ENCODE assay signal across 1 cellular context in the genomic region with DNA sequence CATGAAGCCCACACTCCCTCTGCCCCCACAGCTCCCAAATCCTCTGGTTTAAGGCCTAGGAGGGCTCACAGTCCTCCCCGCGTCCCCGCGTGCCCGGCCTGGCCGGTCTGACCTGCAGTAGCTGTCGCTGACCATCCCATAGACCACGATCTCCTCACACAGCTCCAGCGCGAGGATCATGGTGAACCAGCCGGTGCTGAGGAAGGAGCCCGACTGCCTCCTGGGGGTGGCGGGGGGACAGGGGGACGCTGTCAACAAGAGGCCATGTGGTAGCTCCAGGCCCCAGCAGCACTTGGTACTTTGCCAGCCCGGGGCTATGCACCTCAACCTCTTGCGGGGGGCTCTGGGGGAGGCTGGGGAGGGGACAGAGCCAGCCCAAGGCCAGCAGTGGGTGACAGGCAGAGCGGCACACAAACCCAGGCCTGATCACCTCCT.
A peak's percentile ranks its signal among the peaks of the same experiment; 100 is the strongest.
TF ChIP-seq lines count a peak whose summit lies in the region.

No MANE protein-coding gene starts in this region.

TF ChIP-seq in HepG2, 621 proteins besides CTCF, POLR2A, EP300 and RAD21:
- TF ChIP-seq, protein P1, sequence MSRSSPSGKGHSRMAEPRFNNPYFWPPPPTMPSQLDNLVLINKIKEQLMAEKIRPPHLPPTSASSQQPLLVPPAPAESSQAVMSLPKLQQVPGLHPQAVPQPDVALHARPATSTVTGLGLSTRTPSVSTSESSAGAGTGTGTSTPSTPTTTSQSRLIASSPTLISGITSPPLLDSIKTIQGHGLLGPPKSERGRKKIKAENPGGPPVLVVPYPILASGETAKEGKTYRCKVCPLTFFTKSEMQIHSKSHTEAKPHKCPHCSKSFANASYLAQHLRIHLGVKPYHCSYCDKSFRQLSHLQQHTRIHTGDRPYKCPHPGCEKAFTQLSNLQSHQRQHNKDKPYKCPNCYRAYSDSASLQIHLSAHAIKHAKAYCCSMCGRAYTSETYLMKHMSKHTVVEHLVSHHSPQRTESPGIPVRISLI (CRISPR knock-in tag; IDR thresholded peaks at IDR 0.05; ENCODE audit: borderline replicate concordance), result no peak
- TF ChIP-seq, protein P2, sequence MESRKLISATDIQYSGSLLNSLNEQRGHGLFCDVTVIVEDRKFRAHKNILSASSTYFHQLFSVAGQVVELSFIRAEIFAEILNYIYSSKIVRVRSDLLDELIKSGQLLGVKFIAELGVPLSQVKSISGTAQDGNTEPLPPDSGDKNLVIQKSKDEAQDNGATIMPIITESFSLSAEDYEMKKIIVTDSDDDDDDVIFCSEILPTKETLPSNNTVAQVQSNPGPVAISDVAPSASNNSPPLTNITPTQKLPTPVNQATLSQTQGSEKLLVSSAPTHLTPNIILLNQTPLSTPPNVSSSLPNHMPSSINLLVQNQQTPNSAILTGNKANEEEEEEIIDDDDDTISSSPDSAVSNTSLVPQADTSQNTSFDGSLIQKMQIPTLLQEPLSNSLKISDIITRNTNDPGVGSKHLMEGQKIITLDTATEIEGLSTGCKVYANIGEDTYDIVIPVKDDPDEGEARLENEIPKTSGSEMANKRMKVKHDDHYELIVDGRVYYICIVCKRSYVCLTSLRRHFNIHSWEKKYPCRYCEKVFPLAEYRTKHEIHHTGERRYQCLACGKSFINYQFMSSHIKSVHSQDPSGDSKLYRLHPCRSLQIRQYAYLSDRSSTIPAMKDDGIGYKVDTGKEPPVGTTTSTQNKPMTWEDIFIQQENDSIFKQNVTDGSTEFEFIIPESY (CRISPR knock-in tag; IDR thresholded peaks at IDR 0.05), result peak; percentile 70
